1 cellular context compared by ENCODE assay signal in genomic region chr1:110210604-110211502, GRCh38.
A peak's percentile ranks its signal among the peaks of the same experiment; 100 is the strongest.
TF ChIP-seq lines count a peak whose summit lies in the region.

No MANE protein-coding gene starts in this region.

TF ChIP-seq in K562, 482 proteins besides CTCF, POLR2A, EP300 and RAD21 (continued from another document and continues in another):
- TF ChIP-seq PATZ1 (CRISPR knock-in tag; IDR thresholded peaks at IDR 0.05; ENCODE audit: borderline replicate concordance) (no peak), STAT5B (CRISPR knock-in tag; IDR thresholded peaks at IDR 0.05) (no peak), ZNF766 (CRISPR knock-in tag; conservative IDR thresholded peaks at IDR 0.05) (no peak), ZNF445 (CRISPR knock-in tag; IDR thresholded peaks at IDR 0.05; ENCODE audit: low read depth) (no peak), RBM34 (IDR thresholded peaks at IDR 0.05; ENCODE audit: borderline replicate concordance, insufficient read depth, low read length) (0 out of 2 replicates have a peak, but pooled peaks have one; percentile 6), ATF1 (CRISPR knock-in tag; IDR thresholded peaks at IDR 0.05) (no peak), ATF1 (tag; IDR thresholded peaks at IDR 0.05) (no peak), ZNF75A (CRISPR knock-in tag; IDR thresholded peaks at IDR 0.05) (no peak), ZNF274 (IDR thresholded peaks at IDR 0.05; ENCODE audit: borderline replicate concordance, low read depth, low read length) (no peak), ZNF318 (IDR thresholded peaks at IDR 0.05; ENCODE audit: borderline replicate concordance in 1 of 2, low read depth in 1 of 2) (no peak), NCOA1 (IDR thresholded peaks at IDR 0.05; ENCODE audit: low read depth) (no peak), ZNF23 (CRISPR knock-in tag; IDR thresholded peaks at IDR 0.05) (no peak), BCL6 (CRISPR knock-in tag; IDR thresholded peaks at IDR 0.05) (no peak), KDM1A (IDR thresholded peaks at IDR 0.05) (peak in 1 of 2 experiments; percentile 58; a peak in 1 of 4 replicates), MYNN (IDR thresholded peaks at IDR 0.05) (no peak), MYNN (CRISPR knock-in tag; IDR thresholded peaks at IDR 0.05) (no peak), ETS2 (tag; IDR thresholded peaks at IDR 0.05; ENCODE audit: borderline replicate concordance, poor library complexity, severe bottlenecking) (no peak), PTRF (tag; IDR thresholded peaks at IDR 0.05) (no peak), ZBED1 (IDR thresholded peaks at IDR 0.05) (no peak), ESRRB (CRISPR knock-in tag; IDR thresholded peaks at IDR 0.05; ENCODE audit: borderline replicate concordance) (no peak), DDX20 (tag; IDR thresholded peaks at IDR 0.05; ENCODE audit: low read depth) (no peak), ZFP91 (CRISPR knock-in tag; IDR thresholded peaks at IDR 0.05) (no peak), CCNT2 (IDR thresholded peaks at IDR 0.05; ENCODE audit: borderline replicate concordance, extremely low read depth, insufficient read length, low read depth, low read length) (no peak), NCOA4 (IDR thresholded peaks at IDR 0.05; ENCODE audit: partially characterized antibody) (no peak), ZNF589 (CRISPR knock-in tag; IDR thresholded peaks at IDR 0.05; ENCODE audit: low read depth) (no peak), HEY1 (CRISPR knock-in tag; IDR thresholded peaks at IDR 0.05; ENCODE audit: borderline replicate concordance) (no peak), HDGF (IDR thresholded peaks at IDR 0.05) (no peak), NR3C1 (CRISPR knock-in tag; IDR thresholded peaks at IDR 0.05) (peak; percentile 51; the same call in 1 of the 2 replicates), TFAP4 (CRISPR knock-in tag; IDR thresholded peaks at IDR 0.05; ENCODE audit: borderline replicate concordance) (peak; percentile 51; the same call in 1 of the 2 replicates), ZZZ3 (IDR thresholded peaks at IDR 0.05) (no peak), NONO (IDR thresholded peaks at IDR 0.05; ENCODE audit: low read depth in 2 of 2, low read length in 1 of 2) (0 out of 4 replicates have a peak, but pooled peaks of 1 of the 2 experiments have one; percentile 4), SRSF3 (IDR thresholded peaks at IDR 0.05; ENCODE audit: insufficient read depth, low read length) (no peak), NBN (IDR thresholded peaks at IDR 0.05; ENCODE audit: low read depth) (no peak), HNRNPK (IDR thresholded peaks at IDR 0.05; ENCODE audit: low read depth, low read length, poor library complexity, severe bottlenecking) (no peak), ZNF408 (CRISPR knock-in tag; IDR thresholded peaks at IDR 0.05; ENCODE audit: low read depth) (no peak), SMARCA4 (IDR thresholded peaks at IDR 0.05) (no peak), EWSR1 (IDR thresholded peaks at IDR 0.05; ENCODE audit: borderline replicate concordance, low read depth, partially characterized antibody) (no peak), ZNF444 (CRISPR knock-in tag; IDR thresholded peaks at IDR 0.05) (0 out of 2 replicates have a peak, but pooled peaks have one; percentile 38), LCOR (CRISPR knock-in tag; IDR thresholded peaks at IDR 0.05) (0 out of 2 replicates have a peak, but pooled peaks have one; percentile 46), BCOR (IDR thresholded peaks at IDR 0.05) (no peak), ZNF217 (CRISPR knock-in tag; IDR thresholded peaks at IDR 0.05) (no peak), L3MBTL2 (IDR thresholded peaks at IDR 0.05) (peak; percentile 92), SPI1 (IDR thresholded peaks at IDR 0.05; ENCODE audit: borderline replicate concordance, low read depth, low read length) (no peak)
- TF ChIP-seq, protein P1, sequence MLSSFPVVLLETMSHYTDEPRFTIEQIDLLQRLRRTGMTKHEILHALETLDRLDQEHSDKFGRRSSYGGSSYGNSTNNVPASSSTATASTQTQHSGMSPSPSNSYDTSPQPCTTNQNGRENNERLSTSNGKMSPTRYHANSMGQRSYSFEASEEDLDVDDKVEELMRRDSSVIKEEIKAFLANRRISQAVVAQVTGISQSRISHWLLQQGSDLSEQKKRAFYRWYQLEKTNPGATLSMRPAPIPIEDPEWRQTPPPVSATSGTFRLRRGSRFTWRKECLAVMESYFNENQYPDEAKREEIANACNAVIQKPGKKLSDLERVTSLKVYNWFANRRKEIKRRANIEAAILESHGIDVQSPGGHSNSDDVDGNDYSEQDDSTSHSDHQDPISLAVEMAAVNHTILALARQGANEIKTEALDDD (IDR thresholded peaks at IDR 0.05), result no peak
- TF ChIP-seq, protein P2, sequence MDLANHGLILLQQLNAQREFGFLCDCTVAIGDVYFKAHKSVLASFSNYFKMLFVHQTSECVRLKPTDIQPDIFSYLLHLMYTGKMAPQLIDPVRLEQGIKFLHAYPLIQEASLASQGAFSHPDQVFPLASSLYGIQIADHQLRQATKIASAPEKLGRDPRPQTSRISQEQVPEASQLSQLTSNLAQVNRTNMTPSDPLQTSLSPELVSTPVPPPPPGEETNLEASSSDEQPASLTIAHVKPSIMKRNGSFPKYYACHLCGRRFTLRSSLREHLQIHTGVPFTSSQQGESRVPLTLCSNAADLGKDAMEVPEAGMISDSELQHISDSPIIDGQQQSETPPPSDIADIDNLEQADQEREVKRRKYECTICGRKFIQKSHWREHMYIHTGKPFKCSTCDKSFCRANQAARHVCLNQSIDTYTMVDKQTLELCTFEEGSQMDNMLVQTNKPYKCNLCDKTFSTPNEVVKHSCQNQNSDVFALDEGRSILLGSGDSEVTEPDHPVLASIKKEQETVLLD (IDR thresholded peaks at IDR 0.05), result no peak
- TF ChIP-seq, protein P3, sequence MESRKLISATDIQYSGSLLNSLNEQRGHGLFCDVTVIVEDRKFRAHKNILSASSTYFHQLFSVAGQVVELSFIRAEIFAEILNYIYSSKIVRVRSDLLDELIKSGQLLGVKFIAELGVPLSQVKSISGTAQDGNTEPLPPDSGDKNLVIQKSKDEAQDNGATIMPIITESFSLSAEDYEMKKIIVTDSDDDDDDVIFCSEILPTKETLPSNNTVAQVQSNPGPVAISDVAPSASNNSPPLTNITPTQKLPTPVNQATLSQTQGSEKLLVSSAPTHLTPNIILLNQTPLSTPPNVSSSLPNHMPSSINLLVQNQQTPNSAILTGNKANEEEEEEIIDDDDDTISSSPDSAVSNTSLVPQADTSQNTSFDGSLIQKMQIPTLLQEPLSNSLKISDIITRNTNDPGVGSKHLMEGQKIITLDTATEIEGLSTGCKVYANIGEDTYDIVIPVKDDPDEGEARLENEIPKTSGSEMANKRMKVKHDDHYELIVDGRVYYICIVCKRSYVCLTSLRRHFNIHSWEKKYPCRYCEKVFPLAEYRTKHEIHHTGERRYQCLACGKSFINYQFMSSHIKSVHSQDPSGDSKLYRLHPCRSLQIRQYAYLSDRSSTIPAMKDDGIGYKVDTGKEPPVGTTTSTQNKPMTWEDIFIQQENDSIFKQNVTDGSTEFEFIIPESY (CRISPR knock-in tag; IDR thresholded peaks at IDR 0.05), result 0 out of 2 replicates have a peak, but pooled peaks have one; percentile 35
- TF ChIP-seq, protein P4, sequence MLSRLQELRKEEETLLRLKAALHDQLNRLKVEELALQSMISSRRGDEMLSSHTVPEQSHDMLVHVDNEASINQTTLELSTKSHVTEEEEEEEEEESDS (CRISPR knock-in tag; IDR thresholded peaks at IDR 0.05), result no peak
- TF ChIP-seq, protein P5, sequence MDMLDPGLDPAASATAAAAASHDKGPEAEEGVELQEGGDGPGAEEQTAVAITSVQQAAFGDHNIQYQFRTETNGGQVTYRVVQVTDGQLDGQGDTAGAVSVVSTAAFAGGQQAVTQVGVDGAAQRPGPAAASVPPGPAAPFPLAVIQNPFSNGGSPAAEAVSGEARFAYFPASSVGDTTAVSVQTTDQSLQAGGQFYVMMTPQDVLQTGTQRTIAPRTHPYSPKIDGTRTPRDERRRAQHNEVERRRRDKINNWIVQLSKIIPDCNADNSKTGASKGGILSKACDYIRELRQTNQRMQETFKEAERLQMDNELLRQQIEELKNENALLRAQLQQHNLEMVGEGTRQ (CRISPR knock-in tag; IDR thresholded peaks at IDR 0.05), result no peak
